Comparison of ENCODE assay signal across 8 cellular contexts in genomic region chr12:6635856-6636521, GRCh38. TPM values are rescaled to one million over a fixed set of nuclear protein-coding genes. Genes with fewer than 3 reads are reported as not detected.
DNase-seq lines count a peak whose midpoint lies in the region; ATAC-seq, FAIRE-seq and TF ChIP-seq lines count a peak whose summit lies in the region.

LPAR5 (minus strand) TSS chr12:6635959; CDS start chr12:6621248, 14,711 bp downstream.

- peak; percentile 23 for FAIRE-seq in GM12878 (lab: Jason Lieb, UNC)
- no peak for FAIRE-seq in frontal cortex (lab: Jason Lieb, UNC)

- H3K27ac Mint-ChIP-seq in memory B cell: peak within 1 kb of the TSS; percentile 91

- H3K4me3 Mint-ChIP-seq in memory B cell: peak within 1 kb of the TSS; percentile 93

- RAD21 ChIA-PET in GM12878 (lab: Charles Lee; ENCODE audit: unreplicated experiment): interaction anchor here (0.7 to 3.6 kb wide), 15 partner anchors 8 to 301 kb away, joined by 3 to 23 read pairs (median 4); partner anchors contain the start of genes CDCA3, COPS7A, GAPDH and MLF2

- ATAC-seq in GM18909 (IDR thresholded peaks at IDR 0.05; ENCODE audit: poor library complexity, unreplicated experiment): peak; percentile 47
- peak; percentile 76 for ATAC-seq in GM12878
- ATAC-seq in memory B cell (ENCODE audit: low read depth): peak; percentile 63

- H3K27me3 Mint-ChIP-seq in memory B cell: no peaks in the 10 kb centered on the region

- peak within 1 kb of the TSS; percentile 53 for H3K27ac ChIP-seq in GM12878 (ENCODE audit: control insufficient read depth, insufficient read depth)

- CTCF ChIA-PET in GM12878 (lab: Yijun Ruan, JAX): interaction anchor here (1.1 to 2.4 kb wide), 7 partner anchors 8 to 237 kb away, joined by 3 to 13 read pairs (median 4); partner anchors contain the start of gene SPSB2

- TF ChIP-seq CTCF in Loucy (conservative IDR thresholded peaks at IDR 0.05; ENCODE audit: low read length) (no peak), GM12878 (IDR thresholded peaks at IDR 0.05 in 2 of 3, conservative IDR thresholded peaks at IDR 0.05 in 1 of 3; ENCODE audit: control insufficient read depth in 2 of 3, extremely low read depth in 1 of 3, insufficient read depth in 1 of 3, low read depth in 3 of 3, low read length in 3 of 3) (no peak)

- intact Hi-C loops in GM12878 (cut with micrococcal nuclease; ENCODE audit: unreplicated experiment): no loop called here

- H3K4me1 ChIP-seq in Loucy (ENCODE audit: insufficient read depth, low read length, poor library complexity, severe bottlenecking): peaks cover 86% of the 10 kb centered on the region
- peaks cover 54% of the 10 kb centered on the region for H3K4me1 ChIP-seq in GM12878 (ENCODE audit: control insufficient read depth, insufficient read depth, low read length)

- peaks cover 29% of the 10 kb centered on the region for H3K79me2 ChIP-seq in Loucy (ENCODE audit: insufficient read depth, low read length)
- peaks cover 9% of the 10 kb centered on the region for H3K79me2 ChIP-seq in GM12878 (ENCODE audit: control insufficient read depth, insufficient read depth, low read length)

- H3K9me2 ChIP-seq in Loucy (replicated peaks; ENCODE audit: low read depth, low read length): no peaks in the 10 kb centered on the region

- in situ Hi-C loops in GM12878 (cut with MboI): no loop called here

- DNase-seq in A172 (ENCODE audit: low spot score) (peak; percentile 79), GM12878 (ENCODE audit: low read depth, low spot score) (no peak), memory B cell (ENCODE audit: low spot score in 2 of 2) (peak in 1 of 2 donors; percentile 43), frontal cortex (ENCODE audit: low spot score in 2 of 2) (no peak), COLO668 (lab: John Stamatoyannopoulos, UW; ENCODE audit: unreplicated experiment) (no peak)
- DNase-seq in effector CD8-positive, alpha-beta T cell (lab: John Stamatoyannopoulos, UW): no peak

- H3K4me3 ChIP-seq in Loucy (ENCODE audit: low read length, poor library complexity, severe bottlenecking) (peak within 1 kb of the TSS; percentile 71), GM12878 (peak within 1 kb of the TSS; percentile 48)

- peak; percentile 75 for TF ChIP-seq POLR2A in GM12878 (IDR thresholded peaks at IDR 0.05; ENCODE audit: low read depth, low read length)

- H3K9me3 ChIP-seq in Loucy (ENCODE audit: insufficient read depth, low read depth, low read length) (no peaks in the 10 kb centered on the region), GM12878 (replicated peaks; ENCODE audit: control insufficient read depth, insufficient read depth, low read length) (no peaks in the 10 kb centered on the region)

- WGBS in GM12878 (ENCODE audit: insufficient coverage, insufficient replicate concordance, low lambda C conversion rate, missing lambda C conversion rate): 10% methylated on average over 15 of the region's 17 CpGs

- H3K4me1 Mint-ChIP-seq in memory B cell: peaks cover 60% of the 10 kb centered on the region

- H3K36me3 ChIP-seq in Loucy (ENCODE audit: insufficient read depth, low read length) (no peaks in the 10 kb centered on the region), GM12878 (ENCODE audit: control insufficient read depth in 2 of 2, insufficient read depth in 2 of 2, low read length in 1 of 2) (no peaks in the 10 kb centered on the region)

- no peaks in the 10 kb centered on the region for H3K27me3 ChIP-seq in Loucy (ENCODE audit: insufficient read depth, low read length, poor library complexity, severe bottlenecking)
- no peaks in the 10 kb centered on the region for H3K27me3 ChIP-seq in GM12878 (replicated peaks in 1 of 2; ENCODE audit: control insufficient read depth in 2 of 2, insufficient read depth in 2 of 2, low read length in 1 of 2)

- H3F3A ChIP-seq in Loucy (ENCODE audit: low read depth): peaks cover 6% of the 10 kb centered on the region

- peak within 1 kb of the TSS; percentile 16 for H2AFZ ChIP-seq in Loucy (ENCODE audit: low read length)
- peak within 1 kb of the TSS; percentile 76 for H2AFZ ChIP-seq in GM12878 (ENCODE audit: control insufficient read depth, low read depth, low read length)

- H3K36me3 Mint-ChIP-seq in memory B cell: peaks cover 2% of the 10 kb centered on the region

- H3K4me2 ChIP-seq in Loucy (ENCODE audit: low read depth, low read length, poor library complexity, severe bottlenecking): peak within 1 kb of the TSS; percentile 91
- H3K4me2 ChIP-seq in GM12878 (ENCODE audit: control insufficient read depth, insufficient read depth): peak within 1 kb of the TSS; percentile 89

- POLR2A ChIA-PET in GM12878 (lab: Charles Lee): interaction anchor here (0.6 to 4.9 kb wide), 17 partner anchors 8 to 216 kb away, joined by 3 to 47 read pairs (median 4); partner anchors contain the start of genes CD27, CDCA3, IFFO1 and NOP2

- H3K9me3 Mint-ChIP-seq in memory B cell: no peaks in the 10 kb centered on the region

- BruUV-seq in GM12878 (replicated peaks; lab: Mats Ljungman, UMichigan): no TSS peak

- no peak for TF ChIP-seq RAD21 in GM12878 (IDR thresholded peaks at IDR 0.05; ENCODE audit: insufficient read depth, low read depth, low read length)

- TF ChIP-seq EP300 in GM12878 (IDR thresholded peaks at IDR 0.05; ENCODE audit: borderline replicate concordance in 1 of 2, control insufficient read depth in 1 of 2, low read depth in 2 of 2, low read length in 2 of 2): no peak

- peak within 1 kb of the TSS; percentile 84 for H3K9ac ChIP-seq in Loucy (ENCODE audit: low read depth, low read length, poor library complexity, severe bottlenecking)
- H3K9ac ChIP-seq in GM12878 (ENCODE audit: control insufficient read depth, insufficient read depth, low read length): peak within 1 kb of the TSS; percentile 60

- SMC1A ChIA-PET in GM12878 (lab: Charles Lee; ENCODE audit: uncharacterized antibody, unreplicated experiment): interaction anchor here (0.7 to 2.2 kb wide), 9 partner anchors 8 to 181 kb away, joined by 3 to 21 read pairs (median 5); partner anchors contain the start of gene ZNF384

- H4K20me1 ChIP-seq in Loucy (ENCODE audit: insufficient read depth, low read length, poor library complexity, severe bottlenecking): no peaks in the 10 kb centered on the region
- no peaks in the 10 kb centered on the region for H4K20me1 ChIP-seq in GM12878 (ENCODE audit: control insufficient read depth, insufficient read depth)

TF ChIP-seq in GM12878, 131 proteins besides CTCF, POLR2A, EP300 and RAD21 (continues in another document):
- no peak for TF ChIP-seq CBX5 (IDR thresholded peaks at IDR 0.05; ENCODE audit: low read depth)
- no peak for TF ChIP-seq PAX8 (IDR thresholded peaks at IDR 0.05)
- no peak for TF ChIP-seq ASH2L (IDR thresholded peaks at IDR 0.05; ENCODE audit: borderline replicate concordance, low read depth)
- TF ChIP-seq RUNX3 (IDR thresholded peaks at IDR 0.05; ENCODE audit: low read length): no peak
- no peak for TF ChIP-seq PML (IDR thresholded peaks at IDR 0.05; ENCODE audit: low read length)
- TF ChIP-seq ZSCAN29 (IDR thresholded peaks at IDR 0.05): no peak
- TF ChIP-seq CBX3 (IDR thresholded peaks at IDR 0.05; ENCODE audit: borderline replicate concordance, low read depth): no peak
- TF ChIP-seq PRDM15 (CRISPR knock-in tag; IDR thresholded peaks at IDR 0.05): no peak
- peak; percentile 7; the same call in 1 of the 2 replicates for TF ChIP-seq BACH1 (IDR thresholded peaks at IDR 0.05; ENCODE audit: borderline replicate concordance)
- no peak for TF ChIP-seq SMAD1 (IDR thresholded peaks at IDR 0.05; ENCODE audit: low read depth, partially characterized antibody)
- no peak for TF ChIP-seq LARP7 (IDR thresholded peaks at IDR 0.05)

RNA-seq across cellular contexts. Expression of gene LPAR5, which starts in this region (rescaled TPM):
- total RNA-seq in A172 (2014; rRNA removed; shearing (Covaris generic)): 2.5 TPM in 2 replicates
- total RNA-seq in GM12878 (2013; cell fraction: nucleolus; rRNA removed): 21.8 and 24.3 TPM in 2 replicates
- total RNA-seq in GM12878 (2014; rRNA removed) (4.1 and 4.6 TPM in 2 replicates), GM12878 (2014; rRNA removed; fragmentation: Illumina TruSeq; extraction: Trizol) (2.0 and 2.1 TPM in 2 replicates), GM12878 (2021) (7.9 and 8.2 TPM in 2 replicates), frontal cortex (0.41 TPM)
- polyA plus RNA-seq in GM12878 (2011; ENCODE audit: low read depth): 2.0 TPM
- polyA plus RNA-seq in GM12878 (2011; rRNA removed) (4.2 and 5.7 TPM in 2 replicates), GM12878 (2014; fragmentation: Illumina TruSeq; extraction: Trizol) (4.5 and 5.2 TPM in 2 replicates), GM12878 (2014; fragmentation: Nextera tagmentation; extraction: Ambion mirVana) (1 to 10 TPM; 1.3 to 1.7 TPM), GM12878 (2014; rRNA removed) (6.1 and 7.2 TPM in 2 replicates), GM12878 (2016; fragmentation: Nextera tagmentation; extraction: Ambion mirVana) (1 to 10 TPM; 5.4 to 5.6 TPM)
- 10.9 and 12.6 TPM in 2 replicates for polyA plus RNA-seq in GM12878 (2011; cell fraction: cytosol; rRNA removed)
- polyA plus RNA-seq in GM12878 (2011; cell fraction: nucleus; rRNA removed): 7.1 and 8.7 TPM in 2 replicates
- polyA plus RNA-seq in GM12878 (2012): 2.7 and 5.0 TPM in 2 replicates
- 6.6 and 10.1 TPM in 2 replicates for polyA minus RNA-seq in GM12878 (2011; rRNA and poly(A)+ RNA removed)
- 6.5 and 8.4 TPM in 2 replicates for polyA minus RNA-seq in GM12878 (2011; cell fraction: cytosol; rRNA and poly(A)+ RNA removed)
- polyA minus RNA-seq in GM12878 (2011; cell fraction: nucleus; rRNA and poly(A)+ RNA removed): 3.3 and 6.4 TPM in 2 replicates
